ENCODE assay signal across 30 cellular contexts in genomic region chr22:46381731-46382130, GRCh38.
"Had no signal": no experiment of that assay in that cellular context is flagged by ENCODE, and none has a peak within 500 bp of the region (broad histone marks: within the 10 kb centered on the region; RNA-seq: fewer than 3 reads in every experiment).

No MANE protein-coding gene starts in this region.

- H3K27me3 Mint-ChIP-seq: activated CD4-positive, alpha-beta memory T cell treated with anti-CD3 and anti-CD28 coated beads for 36 hours; activated CD4-positive, alpha-beta T cell treated with anti-CD3 and anti-CD28 coated beads for 36 hours; activated CD4-positive, alpha-beta T cell treated with anti-CD3 and anti-CD28 coated beads, Interleukin-2, amount 10 ng/mL, durations not matched to agents 24 days and 14 days; activated CD8-positive, alpha-beta memory T cell treated with anti-CD3 and anti-CD28 coated beads, Interleukin-2, amount 10 ng/mL, durations not matched to agents 7 days and 5 days; activated naive CD8-positive, alpha-beta T cell treated with anti-CD3 and anti-CD28 coated beads, Interleukin-2, amount 10 ng/mL, durations not matched to agents 7 days and 5 days; dendritic cell treated with granulocyte-macrophage colony-stimulating factor and Interleukin-4, amounts not matched to agents 40 ng/mL and 50 ng/mL, for 4 days; T-helper 17 cell had no signal

- H3K36me3 Mint-ChIP-seq: activated CD4-positive, alpha-beta memory T cell treated with anti-CD3 and anti-CD28 coated beads for 36 hours; activated CD8-positive, alpha-beta memory T cell treated with anti-CD3 and anti-CD28 coated beads, Interleukin-2, amount 10 ng/mL, durations not matched to agents 7 days and 5 days; activated naive CD4-positive, alpha-beta T cell treated with anti-CD3 and anti-CD28 coated beads, Interleukin-2, amount 10 ng/mL, durations not matched to agents 7 days and 5 days; activated naive CD4-positive, alpha-beta T cell treated with anti-CD3 and anti-CD28 coated beads, Interleukin-2, amount 50 U/mL, for 72 hours; activated naive CD8-positive, alpha-beta T cell treated with anti-CD3 and anti-CD28 coated beads, Interleukin-2, amount 10 ng/mL, durations not matched to agents 7 days and 5 days had no signal

- H3K27me3 ChIP-seq: ascending aorta, breast epithelium, cardiac muscle cell, colonic mucosa, heart left ventricle had no signal

- H3K9me3 ChIP-seq: ascending aorta, colonic mucosa had no signal

- H3K4me1 ChIP-seq: ascending aorta, breast epithelium had no signal

- H3K9me3 Mint-ChIP-seq: activated CD4-positive, alpha-beta memory T cell treated with anti-CD3 and anti-CD28 coated beads for 36 hours; activated CD4-positive, alpha-beta T cell treated with anti-CD3 and anti-CD28 coated beads, Interleukin-2, amount 10 ng/mL, durations not matched to agents 24 days and 14 days; activated naive CD4-positive, alpha-beta T cell treated with anti-CD3 and anti-CD28 coated beads, Interleukin-2, amount 10 ng/mL, durations not matched to agents 7 days and 5 days; activated naive CD8-positive, alpha-beta T cell treated with anti-CD3 and anti-CD28 coated beads, Interleukin-2, amount 10 ng/mL, durations not matched to agents 7 days and 5 days; activated T-cell treated with anti-CD3 and anti-CD28 coated beads, Interleukin-2, amount 50 U/mL, for 72 hours had no signal

- H3K27ac Mint-ChIP-seq: activated CD4-positive, alpha-beta memory T cell treated with anti-CD3 and anti-CD28 coated beads for 36 hours; activated CD4-positive, alpha-beta T cell treated with anti-CD3 and anti-CD28 coated beads for 36 hours; activated CD4-positive, alpha-beta T cell treated with anti-CD3 and anti-CD28 coated beads, Interleukin-2, amount 10 ng/mL, durations not matched to agents 24 days and 14 days; activated CD8-positive, alpha-beta memory T cell treated with anti-CD3 and anti-CD28 coated beads, Interleukin-2, amount 10 ng/mL, durations not matched to agents 7 days and 5 days; activated CD8-positive, alpha-beta T cell treated with anti-CD3 and anti-CD28 coated beads, Interleukin-2, amount 10 ng/mL, durations not matched to agents 7 days and 5 days; activated naive CD4-positive, alpha-beta T cell treated with anti-CD3 and anti-CD28 coated beads, Interleukin-2, amount 10 ng/mL, durations not matched to agents 7 days and 5 days; activated naive CD8-positive, alpha-beta T cell treated with anti-CD3 and anti-CD28 coated beads, Interleukin-2, amount 10 ng/mL, durations not matched to agents 7 days and 5 days; activated T-cell treated with anti-CD3 and anti-CD28 coated beads, Interleukin-2, amount 50 U/mL, for 72 hours; dendritic cell treated with granulocyte-macrophage colony-stimulating factor and Interleukin-4, amounts not matched to agents 40 ng/mL and 50 ng/mL, for 4 days; endodermal cell had no signal

- ATAC-seq: activated CD4-positive, alpha-beta T cell treated with anti-CD3 and anti-CD28 coated beads for 36 hours; activated CD8-positive, alpha-beta memory T cell treated with anti-CD3 and anti-CD28 coated beads, Interleukin-2, amount 10 ng/mL, durations not matched to agents 7 days and 5 days; activated CD8-positive, alpha-beta T cell treated with anti-CD3 and anti-CD28 coated beads, Interleukin-2, amount 10 ng/mL, durations not matched to agents 7 days and 5 days; activated naive CD4-positive, alpha-beta T cell treated with anti-CD3 and anti-CD28 coated beads, Interleukin-2, amount 50 U/mL, for 72 hours; activated T-cell treated with anti-CD3 and anti-CD28 coated beads, Interleukin-2, amount 50 U/mL, for 72 hours; heart left ventricle; T-helper 17 cell had no signal

- DNase-seq: activated CD4-positive, alpha-beta memory T cell treated with anti-CD3 and anti-CD28 coated beads for 36 hours; activated CD4-positive, alpha-beta T cell treated with anti-CD3 and anti-CD28 coated beads for 36 hours; activated CD4-positive, alpha-beta T cell treated with anti-CD3 and anti-CD28 coated beads, Interleukin-2, amount 10 ng/mL, durations not matched to agents 24 days and 14 days; activated CD4-positive, CD25-positive, alpha-beta regulatory T cell; activated CD4-positive, CD25-positive, alpha-beta regulatory T cell treated with anti-CD3 and anti-CD28 coated beads, Interleukin-2, amount 50 U/mL, for 72 hours; activated CD8-positive, alpha-beta memory T cell treated with anti-CD3 and anti-CD28 coated beads, Interleukin-2, amount 10 ng/mL, durations not matched to agents 7 days and 5 days; activated CD8-positive, alpha-beta memory T cell treated with anti-CD3 and anti-CD28 coated beads, Interleukin-2, amount 50 U/mL, for 4 hours; activated CD8-positive, alpha-beta T cell treated with anti-CD3 and anti-CD28 coated beads, Interleukin-2, amount 10 ng/mL, durations not matched to agents 7 days and 5 days; activated gamma-delta T cell; activated naive CD4-positive, alpha-beta T cell; activated naive CD4-positive, alpha-beta T cell treated with anti-CD3 and anti-CD28 coated beads, Interleukin-2, amount 10 ng/mL, durations not matched to agents 7 days and 5 days; activated naive CD8-positive, alpha-beta T cell treated with anti-CD3 and anti-CD28 coated beads, Interleukin-2, amount 10 ng/mL, durations not matched to agents 7 days and 5 days; activated T-cell treated with anti-CD3 and anti-CD28 coated beads, Interleukin-2, amount 50 U/mL, for 1 hour; activated T-cell treated with anti-CD3 and anti-CD28 coated beads, Interleukin-2, amount 50 U/mL, for 72 hours; central memory CD4-positive, alpha-beta T cell; cerebellar nuclear complex; dorsolateral prefrontal cortex; effector memory CD4-positive, alpha-beta T cell; endodermal cell; glutamatergic neuron; T-helper 1 cell; T-helper 17 cell had no signal

- H3K36me3 ChIP-seq: ascending aorta, breast epithelium, colonic mucosa, heart left ventricle had no signal

- H3K4me1 Mint-ChIP-seq: activated CD4-positive, alpha-beta T cell treated with anti-CD3 and anti-CD28 coated beads for 36 hours; activated CD4-positive, alpha-beta T cell treated with anti-CD3 and anti-CD28 coated beads, Interleukin-2, amount 10 ng/mL, durations not matched to agents 24 days and 14 days; activated CD8-positive, alpha-beta memory T cell treated with anti-CD3 and anti-CD28 coated beads, Interleukin-2, amount 10 ng/mL, durations not matched to agents 7 days and 5 days; activated naive CD4-positive, alpha-beta T cell treated with anti-CD3 and anti-CD28 coated beads, Interleukin-2, amount 10 ng/mL, durations not matched to agents 7 days and 5 days; activated naive CD8-positive, alpha-beta T cell treated with anti-CD3 and anti-CD28 coated beads, Interleukin-2, amount 10 ng/mL, durations not matched to agents 7 days and 5 days had no signal

- H3K27ac ChIP-seq: ascending aorta, breast epithelium, cardiac muscle cell, colonic mucosa, dorsolateral prefrontal cortex, heart left ventricle had no signal

- H3K4me3 ChIP-seq: ascending aorta, breast epithelium, cardiac muscle cell, colonic mucosa, dorsolateral prefrontal cortex, heart left ventricle had no signal

- H3K4me3 Mint-ChIP-seq: activated CD4-positive, alpha-beta memory T cell treated with anti-CD3 and anti-CD28 coated beads for 36 hours; activated CD4-positive, alpha-beta T cell treated with anti-CD3 and anti-CD28 coated beads for 36 hours; activated CD4-positive, alpha-beta T cell treated with anti-CD3 and anti-CD28 coated beads, Interleukin-2, amount 10 ng/mL, durations not matched to agents 24 days and 14 days; activated CD8-positive, alpha-beta memory T cell treated with anti-CD3 and anti-CD28 coated beads, Interleukin-2, amount 10 ng/mL, durations not matched to agents 7 days and 5 days; activated CD8-positive, alpha-beta T cell treated with anti-CD3 and anti-CD28 coated beads, Interleukin-2, amount 10 ng/mL, durations not matched to agents 7 days and 5 days; activated naive CD4-positive, alpha-beta T cell treated with anti-CD3 and anti-CD28 coated beads, Interleukin-2, amount 10 ng/mL, durations not matched to agents 7 days and 5 days; activated naive CD8-positive, alpha-beta T cell treated with anti-CD3 and anti-CD28 coated beads, Interleukin-2, amount 10 ng/mL, durations not matched to agents 7 days and 5 days; activated T-cell treated with anti-CD3 and anti-CD28 coated beads, Interleukin-2, amount 50 U/mL, for 72 hours; brain; dendritic cell treated with granulocyte-macrophage colony-stimulating factor and Interleukin-4, amounts not matched to agents 40 ng/mL and 50 ng/mL, for 4 days; endodermal cell; T-helper 17 cell had no signal
